9 cellular contexts compared by ENCODE assay signal in the genomic region with DNA sequence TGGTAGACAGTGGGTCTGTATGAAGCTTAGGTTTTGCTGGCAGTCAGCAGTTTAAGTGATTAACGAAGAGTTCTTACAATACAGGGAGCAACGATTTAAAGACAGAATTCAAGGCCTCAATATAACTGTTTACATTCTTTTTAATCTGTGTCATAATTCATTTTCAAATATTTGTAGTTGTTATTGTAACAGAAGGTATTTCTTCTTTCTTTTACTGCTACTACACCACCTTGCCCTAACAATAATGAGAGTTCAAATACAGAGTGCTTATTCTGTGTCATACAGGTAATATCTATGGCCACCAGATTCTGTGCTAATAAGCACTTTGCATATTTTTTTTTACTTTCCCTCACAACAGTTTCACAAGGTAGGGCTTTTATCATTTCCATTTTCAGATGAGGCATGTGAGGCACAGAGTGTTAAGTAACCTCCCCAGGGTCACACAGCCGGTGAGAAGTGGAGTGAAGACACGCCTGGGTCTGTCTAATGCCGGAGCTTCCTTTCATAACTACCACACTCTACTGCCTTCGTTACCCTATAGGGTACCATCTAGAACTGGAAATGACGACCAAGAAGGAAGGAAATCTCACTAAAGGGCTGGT.
A peak's percentile ranks its signal among the peaks of the same experiment; 100 is the strongest.
DNase-seq lines count a peak whose midpoint lies in the region; ATAC-seq, FAIRE-seq and TF ChIP-seq lines count a peak whose summit lies in the region.
"Had no signal": no experiment of that assay in that cellular context is flagged by ENCODE, and none has a peak within 500 bp of the region (broad histone marks: within the 10 kb centered on the region; RNA-seq: fewer than 3 reads in every experiment).

No MANE protein-coding gene starts in this region.

- H3K4me1 ChIP-seq in adipocyte (ENCODE audit: control insufficient read depth, insufficient read depth, low read length) (peaks cover 31% of the 10 kb centered on the region), smooth muscle cell (ENCODE audit: low read depth) (peaks cover 30% of the 10 kb centered on the region), small intestine (ENCODE audit: control insufficient read depth in 2 of 2, insufficient read depth in 1 of 2, low read depth in 1 of 2, low read length in 1 of 2) (peaks cover 7 to 18% of the 10 kb centered on the region in 2 donors)

- no peaks in the 10 kb centered on the region for H3K36me3 ChIP-seq in adipocyte (ENCODE audit: control insufficient read depth, insufficient read depth, low read length, severe bottlenecking)
- no peaks in the 10 kb centered on the region for H3K36me3 ChIP-seq in smooth muscle cell (ENCODE audit: low read depth)
- H3K36me3 ChIP-seq in small intestine (ENCODE audit: control insufficient read depth in 2 of 2, insufficient read depth in 2 of 2, low read length in 2 of 2): no peaks in the 10 kb centered on the region

- POLR2A ChIA-PET in RWPE1 (lab: Yijun Ruan, JAX; ENCODE audit: low non-redundant PET): no interaction called here

- WGBS in smooth muscle cell (ENCODE audit: low lambda C conversion rate): 75% methylated on average over 7 of the region's 7 CpGs
- 63 to 75% (median 69%) methylated on average over 7 of the region's 7 CpGs for WGBS in small intestine, 3 donors

- peak; percentile 34 for ATAC-seq in GM18873 (IDR thresholded peaks at IDR 0.05; ENCODE audit: low FRiP score, unreplicated experiment)
- peak; percentile 43 for ATAC-seq in HG02763 (IDR thresholded peaks at IDR 0.05; ENCODE audit: unreplicated experiment)

- peaks cover 20% of the 10 kb centered on the region for H3F3A ChIP-seq in smooth muscle cell (ENCODE audit: low read depth)

- H3K9me3 ChIP-seq in adipocyte (ENCODE audit: control insufficient read depth, low read length) (no peaks in the 10 kb centered on the region), smooth muscle cell (replicated peaks; ENCODE audit: low read depth) (no peaks in the 10 kb centered on the region), small intestine (ENCODE audit: control insufficient read depth, low read depth) (no peaks in the 10 kb centered on the region)

- peaks cover 7% of the 10 kb centered on the region for H3K79me2 ChIP-seq in smooth muscle cell (ENCODE audit: low read depth)

- CTCF ChIA-PET in RWPE1 (lab: Yijun Ruan, JAX): interaction anchor here (0.7 kb wide), 1 partner anchor 11 kb away, joined by 3 read pairs; no protein-coding TSS in a partner anchor

- H4K20me1 ChIP-seq in smooth muscle cell (ENCODE audit: low read depth): no peaks in the 10 kb centered on the region

- DNase-seq in adipocyte (ENCODE audit: low read depth): peak; percentile 47
- no peak for DNase-seq in smooth muscle cell (lab: John Stamatoyannopoulos, UW; ENCODE audit: unreplicated experiment)
- no peak for DNase-seq in RWPE1 (ENCODE audit: low spot score)
- no peak for DNase-seq in NCI-H345 (lab: John Stamatoyannopoulos, UW)
- DNase-seq in small intestine: no peak
- DNase-seq in activated effector memory CD4-positive, alpha-beta T cell treated with anti-CD3 and anti-CD28 coated beads, Interleukin-2, amount 50 U/mL, for 16 hours: no peak
- DNase-seq: T1000 had no signal

- peak overlapping the region; percentile 84 for H3K4me2 ChIP-seq in smooth muscle cell

- H3K27ac ChIP-seq in smooth muscle cell (ENCODE audit: low read depth): peak overlapping the region; percentile 97
- no peak overlapping the region for H3K27ac ChIP-seq in RWPE1
- H3K27ac ChIP-seq in small intestine (ENCODE audit: low read depth in 1 of 2, low read length in 1 of 2): peak overlapping the region in 1 of 2 donors; percentile 76

- H3K27me3 ChIP-seq in adipocyte (replicated peaks; ENCODE audit: control insufficient read depth, insufficient read depth, low read length) (no peaks in the 10 kb centered on the region), smooth muscle cell (ENCODE audit: low read depth) (no peaks in the 10 kb centered on the region), small intestine (ENCODE audit: control insufficient read depth in 2 of 2, insufficient read depth in 2 of 2, low read length in 2 of 2) (no peaks in the 10 kb centered on the region)

- no peak for TF ChIP-seq CTCF in smooth muscle cell (IDR thresholded peaks at IDR 0.05; ENCODE audit: borderline replicate concordance, insufficient read depth, poor library complexity, severe bottlenecking)
- no peak for TF ChIP-seq CTCF in RWPE1 (conservative IDR thresholded peaks at IDR 0.05; ENCODE audit: low read depth)

- H2AFZ ChIP-seq in smooth muscle cell (ENCODE audit: low read depth): no peak overlapping the region

- FAIRE-seq in small intestine (lab: Jason Lieb, UNC): no peak

- H3K4me3 ChIP-seq in adipocyte (ENCODE audit: low read length) (peak overlapping the region; percentile 63), smooth muscle cell (no peak overlapping the region), small intestine (ENCODE audit: low read depth in 1 of 2, low read length in 2 of 2) (no peak overlapping the region)

- H3K9ac ChIP-seq in adipocyte (ENCODE audit: low read length) (peak overlapping the region; percentile 82), smooth muscle cell (ENCODE audit: low read depth) (peak overlapping the region; percentile 71)
